In genomic region chr11:127115844-127116243, GRCh38 we compare ENCODE assay signal across 26 cellular contexts.
"Had no signal": no experiment of that assay in that cellular context is flagged by ENCODE, and none has a peak within 500 bp of the region (broad histone marks: within the 10 kb centered on the region; RNA-seq: fewer than 3 reads in every experiment).

No MANE protein-coding gene starts in this region.

- H3K9me3 ChIP-seq: stomach, suprapubic skin, testis, thoracic aorta, thyroid gland, tibial artery, tibial nerve, transverse colon, upper lobe of left lung, upper lobe of right lung, uterus, vagina had no signal

- H3K27ac ChIP-seq: stomach, suprapubic skin, testis, thoracic aorta, thyroid gland, tibial artery, tibial nerve, transverse colon, upper lobe of left lung, upper lobe of right lung, uterus, vagina had no signal

- H3K4me3 ChIP-seq: stomach, suprapubic skin, testis, thoracic aorta, thyroid gland, tibial artery, tibial nerve, transverse colon, upper lobe of left lung, upper lobe of right lung, uterus, vagina had no signal

- DNase-seq: stimulated activated CD4-positive, alpha-beta T cell treated with anti-CD3 and anti-CD28 coated beads, Interleukin-2, amount 100 ng/mL, for 48 hours; stimulated activated CD4-positive, alpha-beta T cell treated with anti-CD3 and anti-CD28 coated beads, Interleukin-4, amount 100 ng/mL, for 1 hour; stimulated activated CD4-positive, alpha-beta T cell treated with anti-CD3 and anti-CD28 coated beads, Interleukin-4, amount 100 ng/mL, for 24 hours; stimulated activated CD4-positive, alpha-beta T cell treated with anti-CD3 and anti-CD28 coated beads, Interleukin-4, amount 100 ng/mL, for 4 hours; stimulated activated CD8-positive, alpha-beta memory T cell treated with anti-CD3 and anti-CD28 coated beads, Interleukin-4, amount 100 ng/mL, for 48 hours; stimulated activated naive B cell treated with anti-CD40 and anti-IgM and Interleukin-4, amounts not matched to agents 10 μg/mL and 1 μg/mL and 100 μg/mL, for 72 hours; stimulated activated naive CD4-positive, alpha-beta T cell; stimulated activated naive CD4-positive, alpha-beta T cell treated with Interleukin-2 at 50 U/mL for 16 hours; stimulated activated naive CD8-positive, alpha-beta T cell treated with anti-CD3 and anti-CD28 coated beads, Interleukin-15, amount 100 ng/mL, for 72 hours; stimulated activated naive CD8-positive, alpha-beta T cell treated with anti-CD3 and anti-CD28 coated beads, Interleukin-15, Interleukin-2, amounts not matched to agents 100 U/mL and 50 U/mL, for 24 hours; stomach; substantia nigra; testis; thyroid gland; tibial artery; transverse colon; trophoblast cell; upper lobe of right lung; uterus had no signal

- H3K36me3 ChIP-seq: stomach, suprapubic skin, thoracic aorta, thyroid gland, tibial artery, tibial nerve, transverse colon, upper lobe of left lung, upper lobe of right lung, uterus, vagina had no signal

- H3K27me3 ChIP-seq: suprapubic skin, testis, thyroid gland, tibial artery, tibial nerve, transverse colon, upper lobe of left lung, uterus, vagina had no signal

- H3K4me1 ChIP-seq: stomach, suprapubic skin, testis, thyroid gland, tibial artery, transverse colon, upper lobe of left lung, upper lobe of right lung, uterus, vagina had no signal

- ATAC-seq: stimulated activated effector memory CD8-positive, alpha-beta T cell treated with anti-CD3 and anti-CD28 coated beads, Interleukin-12 subunit alpha, Interleukin-12 subunit beta, amount 100 ng/mL, for 72 hours; stimulated activated memory B cell treated with anti-CD40 and anti-IgM and Interleukin-4, amounts not matched to agents 10 μg/mL and 1 μg/mL and 100 μg/mL, for 72 hours; stimulated activated naive B cell treated with anti-CD40 and anti-IgM and Interleukin-4, amounts not matched to agents 10 μg/mL and 1 μg/mL and 100 μg/mL, for 72 hours; stimulated activated naive CD8-positive, alpha-beta T cell treated with anti-CD3 and anti-CD28 coated beads, Interleukin-15, amount 100 ng/mL, for 72 hours; stimulated activated naive CD8-positive, alpha-beta T cell treated with anti-CD3 and anti-CD28 coated beads, Interleukin-15, Interleukin-2, amounts not matched to agents 100 U/mL and 50 U/mL, for 24 hours; upper lobe of right lung had no signal
